In genomic region chr9:124598048-124598447, GRCh38 we compare ENCODE assay signal across 18 cellular contexts.
A peak's percentile ranks its signal among the peaks of the same experiment; 100 is the strongest.
DNase-seq lines count a peak whose midpoint lies in the region; ATAC-seq, FAIRE-seq and TF ChIP-seq lines count a peak whose summit lies in the region.
"Had no signal": no experiment of that assay in that cellular context is flagged by ENCODE, and none has a peak within 500 bp of the region (broad histone marks: within the 10 kb centered on the region; RNA-seq: fewer than 3 reads in every experiment).

No MANE protein-coding gene starts in this region.

- TF ChIP-seq POLR2A in K562 (conservative IDR thresholded peaks at IDR 0.05) = no peak

- peak; percentile 9 for DNase-seq in H4 (ENCODE audit: low spot score)
- DNase-seq in KBM-7 = peak; percentile 15
- no peak for DNase-seq in K562 (ENCODE audit: extremely low read depth in 1 of 4, low spot score in 3 of 4)
- peak in 1 of 2 donors; percentile 26 for DNase-seq in trophoblast cell
- DNase-seq in DMS53 (lab: John Stamatoyannopoulos, UW) = no peak
- DNase-seq in NCI-H446 treated with DMSO at 0.1 percent for 48 hours (lab: John Stamatoyannopoulos, UW) = no peak
- DNase-seq in GDM1 (lab: John Stamatoyannopoulos, UW) = no peak
- DNase-seq: C1 segment of cervical spinal cord; Calu3; CD4-positive, alpha-beta T cell; DMS79 treated with DMSO at 0.1 percent for 48 hours; EL; H7; Karpas-422 had no signal

- H3K4me1 ChIP-seq in K562 (replicated peaks in 1 of 2; ENCODE audit: control insufficient read depth in 2 of 2, insufficient read depth in 2 of 2, low read length in 2 of 2) (peaks cover 7 to 29% of the 10 kb centered on the region in 2 experiments), trophoblast cell (ENCODE audit: control insufficient read depth in 1 of 2, insufficient read depth in 2 of 2, low read length in 2 of 2) (peaks cover 2 to 9% of the 10 kb centered on the region in 2 experiments)

- WGBS in K562 (ENCODE audit: insufficient coverage, low coverage, missing lambda C conversion rate) = 81% methylated on average over 4 of the region's 5 CpGs
- WGBS in trophoblast cell (ENCODE audit: extremely low coverage, insufficient coverage, insufficient read length) = no CpG with 5 or more reads among the region's 5 CpGs

- no peak for ATAC-seq in K562

- peak overlapping the region; percentile 73 for H3K4ac ChIP-seq in trophoblast cell (ENCODE audit: low read depth, low read length)

- H2BK12ac ChIP-seq in trophoblast cell (ENCODE audit: low read length) = no peak overlapping the region

- in situ Hi-C loops in KBM-7 (cut with MboI; ENCODE audit: low pct_unique_long_range_greater_than_20kb, low sequenced_read_pairs) (no loop called here), K562 (cut with MboI) (no loop called here)

- no peak overlapping the region for H4K91ac ChIP-seq in trophoblast cell (ENCODE audit: low read depth, low read length)

- no peak overlapping the region for H3K27ac ChIP-seq in K562 (ENCODE audit: extremely low read depth, low read depth, low read length)
- H3K27ac ChIP-seq in trophoblast cell (ENCODE audit: low read depth, low read length) = no peak overlapping the region

- H3K79me2 ChIP-seq in K562 (ENCODE audit: control insufficient read depth, insufficient read depth, low read length) (peaks cover 36% of the 10 kb centered on the region), trophoblast cell (ENCODE audit: control insufficient read depth, insufficient read depth, low read length, poor library complexity) (peaks cover 2% of the 10 kb centered on the region)

- H3K9me3 ChIP-seq in K562 (replicated peaks; ENCODE audit: control insufficient read depth, insufficient read depth, low read depth, low read length) (no peaks in the 10 kb centered on the region), trophoblast cell (ENCODE audit: insufficient read depth, low read depth, low read length) (peaks cover 1% of the 10 kb centered on the region)

- no peak for TF ChIP-seq CTCF in K562 (IDR thresholded peaks at IDR 0.05 in 2 of 3, conservative IDR thresholded peaks at IDR 0.05 in 1 of 3; ENCODE audit: insufficient read depth in 2 of 3, low read depth in 1 of 3, low read length in 3 of 3)

- no peaks in the 10 kb centered on the region for H4K20me1 ChIP-seq in K562 (replicated peaks; ENCODE audit: control insufficient read depth, insufficient read depth, low read length)

- no peak overlapping the region for H2BK120ac ChIP-seq in trophoblast cell (ENCODE audit: insufficient read depth, low read length, poor library complexity)

- H3K9ac ChIP-seq in K562 (ENCODE audit: insufficient read depth in 1 of 2, low read depth in 2 of 2, low read length in 2 of 2) (no peak overlapping the region), trophoblast cell (ENCODE audit: low read length) (no peak overlapping the region)

- intact Hi-C loops in K562 (cut with micrococcal nuclease) = loop anchor here (5.0 kb wide), 1 partner anchor 41 kb away; no protein-coding TSS in a partner anchor

- no peak for FAIRE-seq in K562 (lab: Jason Lieb, UNC)
- FAIRE-seq: A204.1, G401.6, GM12892, GM19239 had no signal

- no peak overlapping the region for H4K8ac ChIP-seq in trophoblast cell (ENCODE audit: low read depth, low read length)

- H3K4me2 ChIP-seq in K562 (ENCODE audit: insufficient read depth, low read length) (no peak overlapping the region), trophoblast cell (ENCODE audit: low read length) (no peak overlapping the region)

- no peak overlapping the region for H2AFZ ChIP-seq in K562 (ENCODE audit: low read depth, low read length)
- no peak overlapping the region for H2AFZ ChIP-seq in trophoblast cell (ENCODE audit: insufficient read depth, low read length, poor library complexity)

- H3K27me3 ChIP-seq in K562 (ENCODE audit: control insufficient read depth in 2 of 2, insufficient read depth in 2 of 2, low read length in 2 of 2) = no peaks in the 10 kb centered on the region
- H3K27me3 ChIP-seq in trophoblast cell (ENCODE audit: insufficient read depth, low read length) = no peaks in the 10 kb centered on the region

- no peak for TF ChIP-seq EP300 in K562 (IDR thresholded peaks at IDR 0.05; ENCODE audit: low read length)

- H4K12ac ChIP-seq in trophoblast cell (ENCODE audit: low read depth, low read length) = no peak overlapping the region

- CTCF ChIA-PET in K562 (lab: Yijun Ruan, JAX; ENCODE audit: low intra/inter-chr PET ratio) = no interaction called here

- POLR2A ChIA-PET in K562 (lab: Yijun Ruan, JAX) = interaction anchor here (0.7 to 1.7 kb wide), 3 partner anchors 22 to 1071 kb away, joined by 3 to 5 read pairs (median 3); no protein-coding TSS in a partner anchor

- H3K36me3 ChIP-seq in K562 (ENCODE audit: control insufficient read depth, insufficient read depth, low read length) (no peaks in the 10 kb centered on the region), trophoblast cell (ENCODE audit: control insufficient read depth in 1 of 2, insufficient read depth in 2 of 2, low read length in 2 of 2) (no peaks in the 10 kb centered on the region)

- H3K14ac ChIP-seq in trophoblast cell (ENCODE audit: low read length) = no peak overlapping the region

- H3K4me3 ChIP-seq in K562 (no peak overlapping the region), trophoblast cell (ENCODE audit: low read depth, low read length) (no peak overlapping the region)

- no peak overlapping the region for H3K23ac ChIP-seq in trophoblast cell (ENCODE audit: low read length)

- TF ChIP-seq RAD21 in K562 (CRISPR knock-in tag; conservative IDR thresholded peaks at IDR 0.05 in 1 of 2, IDR thresholded peaks at IDR 0.05 in 1 of 2) = no peak

- no peak overlapping the region for H3K18ac ChIP-seq in trophoblast cell (ENCODE audit: low read length)

- no TSS peak for BruUV-seq in K562 (replicated peaks; lab: Mats Ljungman, UMichigan)

- no peaks in the 10 kb centered on the region for H3K9me1 ChIP-seq in K562 (ENCODE audit: control insufficient read depth, insufficient read depth, low read length)

- H2BK5ac ChIP-seq in trophoblast cell (ENCODE audit: low read depth, low read length, poor library complexity) = no peak overlapping the region

- peak overlapping the region; percentile 94 for H2AK5ac ChIP-seq in trophoblast cell (ENCODE audit: low read length)

- peaks cover 6% of the 10 kb centered on the region for H3K79me1 ChIP-seq in trophoblast cell (ENCODE audit: low read length)

TF ChIP-seq in K562, 482 proteins besides CTCF, POLR2A, EP300 and RAD21:
- TF ChIP-seq RBFOX2 (IDR thresholded peaks at IDR 0.05; ENCODE audit: low read depth, low read length) = no peak
- TF ChIP-seq ZBTB33 (CRISPR knock-in tag; IDR thresholded peaks at IDR 0.05) = peak; percentile 87

Comparison
In these comparisons a context has a peak if more than half of its experiments do, and no peak if none do; other contexts are left out.
1. DNase-seq: peak in H4 (single experiment) and KBM-7 (single experiment); none in K562 (0 of 4), DMS53 (single experiment), NCI-H446 treated with DMSO at 0.1 percent for 48 hours (single experiment) and GDM1 (single experiment).